ENCODE assay signal across 1 cellular context in the genomic region with DNA sequence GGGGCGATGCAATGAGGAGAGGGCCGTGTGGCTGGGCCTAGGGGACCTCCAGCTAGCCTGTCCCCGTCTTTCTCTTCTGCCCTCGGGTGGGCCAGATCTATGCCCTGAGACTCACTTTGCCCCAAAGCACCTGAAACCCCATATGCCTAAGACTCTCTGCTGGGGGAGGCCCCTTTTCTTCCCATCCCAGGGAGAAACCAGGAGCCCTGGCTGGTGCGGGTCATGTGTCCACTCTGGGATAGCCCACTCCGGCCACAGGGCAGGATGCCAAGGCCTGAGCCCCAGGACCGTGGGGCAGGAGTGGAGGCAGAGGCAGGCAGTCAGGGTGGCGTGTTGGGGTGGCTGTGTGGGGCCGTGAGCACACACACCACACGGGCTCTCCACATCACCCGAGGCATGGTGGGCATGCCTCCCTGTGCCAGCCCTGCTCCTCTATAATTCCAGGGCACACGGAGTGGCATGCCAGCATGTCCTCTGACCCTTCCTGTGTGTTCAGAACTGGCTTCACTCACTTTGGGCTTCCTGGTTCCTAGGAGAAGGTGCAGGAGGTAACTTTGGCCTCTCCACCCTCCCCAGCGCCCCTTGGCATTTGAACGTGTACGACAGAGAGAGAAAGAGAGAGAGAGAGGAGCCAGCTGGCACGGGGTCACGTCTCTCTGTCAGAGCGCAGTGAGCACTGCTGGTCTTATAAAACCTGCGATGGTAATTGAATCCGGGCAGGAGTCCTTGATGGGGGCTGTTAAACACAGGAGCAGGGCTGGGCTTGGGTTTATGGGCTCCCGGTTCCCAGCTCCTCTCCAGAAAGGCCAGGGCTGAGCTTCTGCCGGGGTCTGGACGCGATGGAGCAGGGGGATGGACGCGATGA.
TF ChIP-seq lines count a peak whose summit lies in the region.

No MANE protein-coding gene starts in this region.

TF ChIP-seq in SK-N-SH treated with all-trans-retinoic acid at 6 μM for 48 hours, 23 proteins besides CTCF, POLR2A, EP300 and RAD21 (continued from another document):
- TF ChIP-seq, protein P1, sequence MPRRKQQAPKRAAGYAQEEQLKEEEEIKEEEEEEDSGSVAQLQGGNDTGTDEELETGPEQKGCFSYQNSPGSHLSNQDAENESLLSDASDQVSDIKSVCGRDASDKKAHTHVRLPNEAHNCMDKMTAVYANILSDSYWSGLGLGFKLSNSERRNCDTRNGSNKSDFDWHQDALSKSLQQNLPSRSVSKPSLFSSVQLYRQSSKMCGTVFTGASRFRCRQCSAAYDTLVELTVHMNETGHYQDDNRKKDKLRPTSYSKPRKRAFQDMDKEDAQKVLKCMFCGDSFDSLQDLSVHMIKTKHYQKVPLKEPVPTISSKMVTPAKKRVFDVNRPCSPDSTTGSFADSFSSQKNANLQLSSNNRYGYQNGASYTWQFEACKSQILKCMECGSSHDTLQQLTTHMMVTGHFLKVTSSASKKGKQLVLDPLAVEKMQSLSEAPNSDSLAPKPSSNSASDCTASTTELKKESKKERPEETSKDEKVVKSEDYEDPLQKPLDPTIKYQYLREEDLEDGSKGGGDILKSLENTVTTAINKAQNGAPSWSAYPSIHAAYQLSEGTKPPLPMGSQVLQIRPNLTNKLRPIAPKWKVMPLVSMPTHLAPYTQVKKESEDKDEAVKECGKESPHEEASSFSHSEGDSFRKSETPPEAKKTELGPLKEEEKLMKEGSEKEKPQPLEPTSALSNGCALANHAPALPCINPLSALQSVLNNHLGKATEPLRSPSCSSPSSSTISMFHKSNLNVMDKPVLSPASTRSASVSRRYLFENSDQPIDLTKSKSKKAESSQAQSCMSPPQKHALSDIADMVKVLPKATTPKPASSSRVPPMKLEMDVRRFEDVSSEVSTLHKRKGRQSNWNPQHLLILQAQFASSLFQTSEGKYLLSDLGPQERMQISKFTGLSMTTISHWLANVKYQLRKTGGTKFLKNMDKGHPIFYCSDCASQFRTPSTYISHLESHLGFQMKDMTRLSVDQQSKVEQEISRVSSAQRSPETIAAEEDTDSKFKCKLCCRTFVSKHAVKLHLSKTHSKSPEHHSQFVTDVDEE (CRISPR knock-in tag; IDR thresholded peaks at IDR 0.05), result no peak
- TF ChIP-seq ARNTL (CRISPR knock-in tag; IDR thresholded peaks at IDR 0.05; ENCODE audit: borderline replicate concordance, low read depth), result no peak
- no peak for TF ChIP-seq BACH2 (CRISPR knock-in tag; IDR thresholded peaks at IDR 0.05; ENCODE audit: borderline replicate concordance)
- TF ChIP-seq TOX (CRISPR knock-in tag; IDR thresholded peaks at IDR 0.05; ENCODE audit: borderline replicate concordance), result no peak
- no peak for TF ChIP-seq ZNF8 (CRISPR knock-in tag; IDR thresholded peaks at IDR 0.05)
- TF ChIP-seq ZFP30 (CRISPR knock-in tag; IDR thresholded peaks at IDR 0.05), result no peak
- TF ChIP-seq, protein P2, sequence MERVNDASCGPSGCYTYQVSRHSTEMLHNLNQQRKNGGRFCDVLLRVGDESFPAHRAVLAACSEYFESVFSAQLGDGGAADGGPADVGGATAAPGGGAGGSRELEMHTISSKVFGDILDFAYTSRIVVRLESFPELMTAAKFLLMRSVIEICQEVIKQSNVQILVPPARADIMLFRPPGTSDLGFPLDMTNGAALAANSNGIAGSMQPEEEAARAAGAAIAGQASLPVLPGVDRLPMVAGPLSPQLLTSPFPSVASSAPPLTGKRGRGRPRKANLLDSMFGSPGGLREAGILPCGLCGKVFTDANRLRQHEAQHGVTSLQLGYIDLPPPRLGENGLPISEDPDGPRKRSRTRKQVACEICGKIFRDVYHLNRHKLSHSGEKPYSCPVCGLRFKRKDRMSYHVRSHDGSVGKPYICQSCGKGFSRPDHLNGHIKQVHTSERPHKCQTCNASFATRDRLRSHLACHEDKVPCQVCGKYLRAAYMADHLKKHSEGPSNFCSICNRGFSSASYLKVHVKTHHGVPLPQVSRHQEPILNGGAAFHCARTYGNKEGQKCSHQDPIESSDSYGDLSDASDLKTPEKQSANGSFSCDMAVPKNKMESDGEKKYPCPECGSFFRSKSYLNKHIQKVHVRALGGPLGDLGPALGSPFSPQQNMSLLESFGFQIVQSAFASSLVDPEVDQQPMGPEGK (CRISPR knock-in tag; IDR thresholded peaks at IDR 0.05; ENCODE audit: borderline replicate concordance), result no peak
- TF ChIP-seq RARB (CRISPR knock-in tag; IDR thresholded peaks at IDR 0.05), result no peak
- no peak for TF ChIP-seq GLIS3 (CRISPR knock-in tag; IDR thresholded peaks at IDR 0.05)
- no peak for TF ChIP-seq ZC3H10 (CRISPR knock-in tag; IDR thresholded peaks at IDR 0.05)
- no peak for TF ChIP-seq SNAI2 (CRISPR knock-in tag; IDR thresholded peaks at IDR 0.05)
- TF ChIP-seq ESRRG (CRISPR knock-in tag; IDR thresholded peaks at IDR 0.05), result no peak
- no peak for TF ChIP-seq CREB5 (CRISPR knock-in tag; IDR thresholded peaks at IDR 0.05; ENCODE audit: low read depth)
- TF ChIP-seq TCF4 (CRISPR knock-in tag; IDR thresholded peaks at IDR 0.05; ENCODE audit: borderline replicate concordance), result no peak
